9 cellular contexts compared by ENCODE assay signal in genomic region chr6:73696990-73697651, GRCh38. TPM values are rescaled to one million over a fixed set of nuclear protein-coding genes. Genes with fewer than 3 reads are reported as not detected.
DNase-seq lines count a peak whose midpoint lies in the region; ATAC-seq and TF ChIP-seq lines count a peak whose summit lies in the region.
"Had no signal": no experiment of that assay in that cellular context is flagged by ENCODE, and none has a peak within 500 bp of the region (broad histone marks: within the 10 kb centered on the region; RNA-seq: fewer than 3 reads in every experiment).

No MANE protein-coding gene starts in this region.

- H3K27ac Mint-ChIP-seq in activated naive CD8-positive, alpha-beta T cell treated with anti-CD3 and anti-CD28 coated beads, Interleukin-2, amount 10 ng/mL, durations not matched to agents 7 days and 5 days: peak overlapping the region; percentile 40
- H3K27ac Mint-ChIP-seq in mesothelial cell of epicardium: no peak overlapping the region

- POLR2A ChIA-PET in BJ (lab: Charles Lee): no interaction called here
- POLR2A ChIA-PET in activated naive CD8-positive, alpha-beta T cell treated with anti-CD3 and anti-CD28 coated beads, Interleukin-2, amount 10 ng/mL, durations not matched to agents 7 days and 5 days (lab: Charles Lee): no interaction called here

- peaks cover 25% of the 10 kb centered on the region for H3K4me1 Mint-ChIP-seq in activated naive CD8-positive, alpha-beta T cell treated with anti-CD3 and anti-CD28 coated beads, Interleukin-2, amount 10 ng/mL, durations not matched to agents 7 days and 5 days
- H3K4me1 Mint-ChIP-seq in mesothelial cell of epicardium: peaks cover 14% of the 10 kb centered on the region

- DNase-seq in BJ (ENCODE audit: low read depth): no peak
- no peak for DNase-seq in activated naive CD8-positive, alpha-beta T cell treated with anti-CD3 and anti-CD28 coated beads, Interleukin-2, amount 10 ng/mL, durations not matched to agents 7 days and 5 days
- no peak for DNase-seq in mesothelial cell of epicardium (ENCODE audit: low spot score in 2 of 2, unreplicated experiment in 2 of 2)
- DNase-seq in globus pallidus (ENCODE audit: low spot score): no peak
- DNase-seq in activated gamma-delta T cell (lab: John Stamatoyannopoulos, UW): no peak
- no peak for DNase-seq in Kasumi-1 (lab: John Stamatoyannopoulos, UW)
- DNase-seq in NCI-H69 (lab: John Stamatoyannopoulos, UW): no peak

- peak overlapping the region; percentile 87 for H3K4me3 Mint-ChIP-seq in activated naive CD8-positive, alpha-beta T cell treated with anti-CD3 and anti-CD28 coated beads, Interleukin-2, amount 10 ng/mL, durations not matched to agents 7 days and 5 days
- peak overlapping the region; percentile 3 for H3K4me3 Mint-ChIP-seq in mesothelial cell of epicardium

- no peaks in the 10 kb centered on the region for H3K36me3 ChIP-seq in BJ (ENCODE audit: control insufficient read depth, insufficient read depth, low read length)

- CTCF ChIA-PET in BJ (lab: Yijun Ruan, JAX): interaction anchor here (1.1 kb wide), 2 partner anchors 19 to 21 kb away, joined by 4 read pairs; no protein-coding TSS in a partner anchor

- H3K27me3 Mint-ChIP-seq in activated naive CD8-positive, alpha-beta T cell treated with anti-CD3 and anti-CD28 coated beads, Interleukin-2, amount 10 ng/mL, durations not matched to agents 7 days and 5 days: peaks cover 17% of the 10 kb centered on the region
- H3K27me3 Mint-ChIP-seq in mesothelial cell of epicardium (ENCODE audit: low read depth): no peaks in the 10 kb centered on the region

- no peaks in the 10 kb centered on the region for H3K36me3 Mint-ChIP-seq in activated naive CD8-positive, alpha-beta T cell treated with anti-CD3 and anti-CD28 coated beads, Interleukin-2, amount 10 ng/mL, durations not matched to agents 7 days and 5 days
- H3K36me3 Mint-ChIP-seq in mesothelial cell of epicardium: no peaks in the 10 kb centered on the region

- peak; percentile 31 for ATAC-seq in HG02642 (IDR thresholded peaks at IDR 0.05; ENCODE audit: poor library complexity, unreplicated experiment)
- ATAC-seq in activated naive CD8-positive, alpha-beta T cell treated with anti-CD3 and anti-CD28 coated beads, Interleukin-2, amount 10 ng/mL, durations not matched to agents 7 days and 5 days (ENCODE audit: low read depth): no peak
- ATAC-seq: activated CD4-positive, CD25-positive, alpha-beta regulatory T cell treated with anti-CD3 and anti-CD28 coated beads, Interleukin-2, amount 50 U/mL, for 24 hours had no signal

- no peak for TF ChIP-seq CTCF in BJ (IDR thresholded peaks at IDR 0.05; ENCODE audit: insufficient read depth, low read depth, low read length)
- TF ChIP-seq CTCF in mesothelial cell of epicardium (IDR thresholded peaks at IDR 0.05; ENCODE audit: unreplicated experiment): no peak

- H3K9me3 Mint-ChIP-seq in activated naive CD8-positive, alpha-beta T cell treated with anti-CD3 and anti-CD28 coated beads, Interleukin-2, amount 10 ng/mL, durations not matched to agents 7 days and 5 days: no peaks in the 10 kb centered on the region
- H3K9me3 Mint-ChIP-seq in mesothelial cell of epicardium: peaks cover 4% of the 10 kb centered on the region

- H3K4me3 ChIP-seq in BJ (ENCODE audit: low read depth, low read length): peak overlapping the region; percentile 54; the same call in 1 of the 2 replicates

- no peaks in the 10 kb centered on the region for H3K27me3 ChIP-seq in BJ (ENCODE audit: control insufficient read depth, insufficient read depth, low read length)

RNA-seq across cellular contexts. Expression of gene CD109, which starts 1.1 kb away (rescaled TPM):
- 14.7 and 29.4 TPM in 2 replicates for polyA plus RNA-seq in BJ (2011; rRNA removed)
- 10.3 and 10.4 TPM in 2 replicates for polyA minus RNA-seq in BJ (2011; rRNA and poly(A)+ RNA removed)
- total RNA-seq in activated naive CD8-positive, alpha-beta T cell treated with anti-CD3 and anti-CD28 coated beads, Interleukin-2, amount 10 ng/mL, durations not matched to agents 7 days and 5 days: 1 to 10 TPM; 1.6 to 1.8 TPM
- total RNA-seq in mesothelial cell of epicardium: 3.7 to 4.3 TPM (median 3.8 TPM) in 3 replicates

RNA-seq across cellular contexts. Expression of gene SLC17A5, which starts 43.3 kb away (rescaled TPM):
- 13.2 and 21.2 TPM in 2 replicates for polyA plus RNA-seq in BJ (2011; rRNA removed)
- 11.0 and 12.8 TPM in 2 replicates for polyA minus RNA-seq in BJ (2011; rRNA and poly(A)+ RNA removed)
- total RNA-seq in activated naive CD8-positive, alpha-beta T cell treated with anti-CD3 and anti-CD28 coated beads, Interleukin-2, amount 10 ng/mL, durations not matched to agents 7 days and 5 days: 1 to 10 TPM; 9.2 to 9.3 TPM
- 10.1 to 11.8 TPM (median 10.3 TPM) in 3 replicates for total RNA-seq in mesothelial cell of epicardium
